ENCODE assay signal across 12 cellular contexts in the genomic region with DNA sequence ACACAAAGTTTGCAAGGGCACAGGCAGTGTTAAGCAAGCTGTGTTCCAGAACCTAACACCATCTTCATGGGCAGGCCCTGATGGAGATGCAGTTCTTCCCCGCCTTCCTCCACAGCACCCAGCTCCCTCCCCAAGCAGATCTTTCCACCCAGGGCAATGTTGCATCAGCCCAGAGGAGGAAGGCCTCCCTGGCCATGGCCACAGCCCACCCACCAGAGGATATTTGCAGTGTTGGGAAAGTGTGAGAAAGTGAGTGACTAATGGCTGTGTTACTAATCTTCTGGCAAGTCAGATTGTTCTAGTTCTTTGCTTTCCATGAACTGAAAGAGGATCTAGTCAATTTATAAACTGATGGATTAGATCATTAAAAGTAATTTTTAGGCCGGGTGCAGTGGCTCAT. TPM values are rescaled to one million over a fixed set of nuclear protein-coding genes. Genes with fewer than 3 reads are reported as not detected.
DNase-seq lines count a peak whose midpoint lies in the region; ATAC-seq and TF ChIP-seq lines count a peak whose summit lies in the region.
"Had no signal": no experiment of that assay in that cellular context is flagged by ENCODE, and none has a peak within 500 bp of the region (broad histone marks: within the 10 kb centered on the region; RNA-seq: fewer than 3 reads in every experiment).

No MANE protein-coding gene starts in this region.

- TF ChIP-seq EP300 in gastroesophageal sphincter (IDR thresholded peaks at IDR 0.05) = no peak

- H3K27me3 ChIP-seq in gastroesophageal sphincter = no peaks in the 10 kb centered on the region
- H3K27me3 ChIP-seq: BLaER1 treated with 17β-estradiol and CSF1 and Interleukin-3, amounts not matched to agents 10 nM and 100 nM had no signal

- ATAC-seq in gastroesophageal sphincter (peak; percentile 79), GM18519 (IDR thresholded peaks at IDR 0.05; ENCODE audit: low FRiP score, unreplicated experiment) (no peak), T-helper 17 cell (no peak)
- ATAC-seq: GM12878 had no signal

- no peak for TF ChIP-seq CTCF in gastroesophageal sphincter (IDR thresholded peaks at IDR 0.05)

- no peaks in the 10 kb centered on the region for H3K27me3 Mint-ChIP-seq in activated CD4-positive, alpha-beta T cell treated with anti-CD3 and anti-CD28 coated beads, Interleukin-2, amount 10 ng/mL, durations not matched to agents 7 days and 5 days
- no peaks in the 10 kb centered on the region for H3K27me3 Mint-ChIP-seq in T-helper 17 cell

- H3K4me3 Mint-ChIP-seq in activated CD4-positive, alpha-beta T cell treated with anti-CD3 and anti-CD28 coated beads, Interleukin-2, amount 10 ng/mL, durations not matched to agents 7 days and 5 days = no peak overlapping the region
- no peak overlapping the region for H3K4me3 Mint-ChIP-seq in T-helper 17 cell

- H3K4me1 Mint-ChIP-seq in activated CD4-positive, alpha-beta T cell treated with anti-CD3 and anti-CD28 coated beads, Interleukin-2, amount 10 ng/mL, durations not matched to agents 7 days and 5 days = peaks cover 16% of the 10 kb centered on the region
- H3K4me1 Mint-ChIP-seq in T-helper 17 cell = peaks cover 8% of the 10 kb centered on the region

- CTCF ChIA-PET in activated CD4-positive, alpha-beta T cell treated with anti-CD3 and anti-CD28 coated beads, Interleukin-2, amount 10 ng/mL, durations not matched to agents 7 days and 5 days (lab: Charles Lee) = interaction anchor here (1.5 kb wide), 1 partner anchor 28 kb away, joined by 4 read pairs; no protein-coding TSS in a partner anchor

- no peak overlapping the region for H3K27ac ChIP-seq in gastroesophageal sphincter
- H3K27ac ChIP-seq: BLaER1 treated with 17β-estradiol and CSF1 and Interleukin-3, amounts not matched to agents 10 nM and 100 nM had no signal

- no peak overlapping the region for H3K27ac Mint-ChIP-seq in activated CD4-positive, alpha-beta T cell treated with anti-CD3 and anti-CD28 coated beads, Interleukin-2, amount 10 ng/mL, durations not matched to agents 7 days and 5 days
- no peak overlapping the region for H3K27ac Mint-ChIP-seq in T-helper 17 cell

- peaks cover 0 to 39% (median 13%) of the 10 kb centered on the region in 3 donors for H3K4me1 ChIP-seq in gastroesophageal sphincter

- H3K9me3 ChIP-seq in gastroesophageal sphincter = no peaks in the 10 kb centered on the region
- no peaks in the 10 kb centered on the region for H3K9me3 ChIP-seq in T-helper 17 cell (ENCODE audit: control insufficient read depth, low read length, poor library complexity, severe bottlenecking)

- 60 to 100% methylated on average over 1 of the region's 2 CpGs for WGBS in gastroesophageal sphincter (ENCODE audit: low coverage in 1 of 2), 2 donors

- no peaks in the 10 kb centered on the region for H3K36me3 ChIP-seq in gastroesophageal sphincter
- H3K36me3 ChIP-seq: BLaER1 treated with 17β-estradiol and CSF1 and Interleukin-3, amounts not matched to agents 10 nM and 100 nM had no signal

- no peak for TF ChIP-seq POLR2A in gastroesophageal sphincter (IDR thresholded peaks at IDR 0.05)

- no peaks in the 10 kb centered on the region for H3K9me3 Mint-ChIP-seq in activated CD4-positive, alpha-beta T cell treated with anti-CD3 and anti-CD28 coated beads, Interleukin-2, amount 10 ng/mL, durations not matched to agents 7 days and 5 days

- H3K4me3 ChIP-seq in gastroesophageal sphincter = no peak overlapping the region
- H3K4me3 ChIP-seq: BLaER1 treated with 17β-estradiol and CSF1 and Interleukin-3, amounts not matched to agents 10 nM and 100 nM; GM12878 had no signal

- no peaks in the 10 kb centered on the region for H3K36me3 Mint-ChIP-seq in activated CD4-positive, alpha-beta T cell treated with anti-CD3 and anti-CD28 coated beads, Interleukin-2, amount 10 ng/mL, durations not matched to agents 7 days and 5 days (ENCODE audit: low read depth)
- no peaks in the 10 kb centered on the region for H3K36me3 Mint-ChIP-seq in T-helper 17 cell (ENCODE audit: low read depth)

- DNase-seq in activated CD4-positive, alpha-beta T cell treated with anti-CD3 and anti-CD28 coated beads for 48 hours = peak; percentile 68
- no peak for DNase-seq in activated CD4-positive, alpha-beta T cell treated with anti-CD3 and anti-CD28 coated beads, Interleukin-2, amount 10 ng/mL, durations not matched to agents 7 days and 5 days
- DNase-seq in UCSD-AML1 (lab: John Stamatoyannopoulos, UW; ENCODE audit: unreplicated experiment) = peak; percentile 48
- DNase-seq in stimulated activated CD8-positive, alpha-beta memory T cell treated with anti-CD3 and anti-CD28 coated beads, Interleukin-15, amount 100 ng/mL, for 48 hours (ENCODE audit: low read depth in 2 of 2) = peak; percentile 44 to 49
- no peak for DNase-seq in T-helper 17 cell
- DNase-seq in NCI-H82 (lab: John Stamatoyannopoulos, UW) = no peak
- DNase-seq: NCI-H446 had no signal

- POLR2A ChIA-PET in activated CD4-positive, alpha-beta T cell treated with anti-CD3 and anti-CD28 coated beads, Interleukin-2, amount 10 ng/mL, durations not matched to agents 7 days and 5 days (lab: Charles Lee) = no interaction called here

RNA-seq across cellular contexts. Expression of gene ATP10A, which starts 42.0 kb away (rescaled TPM):
- 10 to 100 TPM; 57.9 to 62.4 TPM for total RNA-seq in activated CD4-positive, alpha-beta T cell treated with anti-CD3 and anti-CD28 coated beads, Interleukin-2, amount 10 ng/mL, durations not matched to agents 7 days and 5 days
- total RNA-seq in gastroesophageal sphincter = 10 to 100 TPM; 22.9 to 41.8 (median 24.6) TPM
- 10 to 100 TPM; 28.6 to 36.8 TPM for total RNA-seq in T-helper 17 cell
- total RNA-seq: pulmonary artery endothelial cell had no signal

Comparison
In these comparisons a context has a peak if more than half of its experiments do, and no peak if none do; other contexts are left out.
1. DNase-seq: peak in activated CD4-positive, alpha-beta T cell treated with anti-CD3 and anti-CD28 coated beads for 48 hours (single experiment), UCSD-AML1 (single experiment) and stimulated activated CD8-positive, alpha-beta memory T cell treated with anti-CD3 and anti-CD28 coated beads, Interleukin-15, amount 100 ng/mL, for 48 hours (2 of 2); none in activated CD4-positive, alpha-beta T cell treated with anti-CD3 and anti-CD28 coated beads, Interleukin-2, amount 10 ng/mL, durations not matched to agents 7 days and 5 days (single experiment), T-helper 17 cell (0 of 3) and NCI-H82 (single experiment).